9 cellular contexts compared by ENCODE assay signal in the genomic region with DNA sequence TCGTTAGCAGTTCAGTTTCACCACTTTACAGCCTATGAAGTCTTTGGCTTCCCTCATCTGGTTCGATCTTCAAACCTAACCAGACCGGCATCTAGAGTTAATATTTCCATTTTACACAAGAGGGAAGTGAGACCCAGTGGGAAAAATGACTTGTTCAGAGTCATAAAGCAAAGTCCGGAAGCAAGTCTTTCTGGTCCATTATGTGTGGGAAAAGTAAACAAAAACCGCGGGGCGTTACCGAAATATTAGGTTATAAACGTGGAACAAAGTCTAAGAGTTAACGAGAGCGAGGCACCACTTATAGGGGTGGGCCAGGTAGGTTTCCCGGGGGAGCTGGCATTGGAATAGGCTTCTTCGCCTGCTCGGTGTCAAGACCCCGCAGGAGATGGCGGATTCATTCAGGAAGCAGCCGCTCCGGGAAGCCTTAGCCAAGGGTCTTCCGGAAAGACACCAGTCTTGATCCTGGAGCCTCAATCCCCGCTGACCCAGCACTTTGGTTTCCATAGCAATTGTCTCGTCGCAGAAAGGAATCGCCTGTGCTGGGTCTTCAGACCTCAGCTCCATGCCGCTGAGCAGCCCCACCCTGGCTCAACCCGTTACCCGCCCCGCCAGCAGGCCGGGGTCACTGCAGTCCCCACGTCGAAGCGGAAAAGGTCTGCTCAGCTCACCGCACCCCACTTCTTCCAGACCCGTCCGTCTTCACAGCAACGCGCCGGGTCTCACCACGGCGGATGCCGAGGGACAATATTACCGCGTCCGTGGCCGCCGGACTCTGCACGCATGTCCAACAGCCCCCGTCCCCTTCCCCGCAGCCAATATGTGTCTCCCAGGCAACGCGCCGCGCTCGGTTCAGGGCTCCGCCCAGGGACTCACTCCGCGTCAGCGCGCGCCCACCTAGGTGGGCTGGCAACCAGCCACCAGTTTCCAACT. TPM values are rescaled to one million over a fixed set of nuclear protein-coding genes. Genes with fewer than 3 reads are reported as not detected.
DNase-seq lines count a peak whose midpoint lies in the region; ATAC-seq and TF ChIP-seq lines count a peak whose summit lies in the region.
"Had no signal": no experiment of that assay in that cellular context is flagged by ENCODE, and none has a peak within 500 bp of the region (broad histone marks: within the 10 kb centered on the region; RNA-seq: fewer than 3 reads in every experiment).

A gene (plus strand): TSS at position 872 of the 930 bp plus-strand sequence. CDS start 82 bp downstream, outside the sequence.

- peak; percentile 69 for DNase-seq in GM23338 (ENCODE audit: low spot score)
- DNase-seq in SK-N-MC (ENCODE audit: low read depth, low spot score): peak; percentile 18
- DNase-seq in cerebellar cortex (ENCODE audit: low spot score): peak; percentile 14
- peak; percentile 84 for DNase-seq in left kidney (ENCODE audit: low read depth, low spot score)
- DNase-seq in stimulated activated naive B cell treated with anti-CD40 and anti-IgM and Interleukin-4, amounts not matched to agents 10 μg/mL and 1 μg/mL and 100 μg/mL, for 72 hours: no peak

- H3K27me3 Mint-ChIP-seq in GM23338 (ENCODE audit: insufficient read depth, low read depth, poor library complexity): peaks cover 34% of the 10 kb centered on the region
- H3K27me3 Mint-ChIP-seq in stimulated activated naive B cell treated with anti-CD40 and anti-IgM and Interleukin-4, amounts not matched to agents 10 μg/mL and 1 μg/mL and 100 μg/mL, for 72 hours: peaks cover 4 to 8% of the 10 kb centered on the region in 2 donors

- peak within 1 kb of the TSS; percentile 34 to 83 (median 56) for H3K4me2 ChIP-seq in BLaER1 treated with 17β-estradiol and CSF1 and Interleukin-3, amounts not matched to agents 10 nM and 100 nM
- peak within 1 kb of the TSS; percentile 90 for H3K4me2 ChIP-seq in GM23338

- TF ChIP-seq CTCF in GM23338 (conservative IDR thresholded peaks at IDR 0.05; ENCODE audit: low read depth in 2 of 2): no peak

- peak within 1 kb of the TSS in 6 of 11 experiments; percentile 6 to 68 (median 54); a peak in 9 of 22 replicates for H3K9ac ChIP-seq in BLaER1 treated with 17β-estradiol and CSF1 and Interleukin-3, amounts not matched to agents 10 nM and 100 nM
- H3K9ac ChIP-seq in SK-N-MC (ENCODE audit: insufficient read length): peak within 1 kb of the TSS; percentile 46

- H3K9me3 ChIP-seq in BLaER1 treated with 17β-estradiol and CSF1 and Interleukin-3, amounts not matched to agents 10 nM and 100 nM (replicated peaks in 1 of 11): peaks cover 12 to 32% (median 27%) of the 10 kb centered on the region in 11 experiments
- no peaks in the 10 kb centered on the region for H3K9me3 ChIP-seq in SK-N-MC (ENCODE audit: low read depth, low read length)

- H3K27ac ChIP-seq in BLaER1 treated with 17β-estradiol and CSF1 and Interleukin-3, amounts not matched to agents 10 nM and 100 nM: peak within 1 kb of the TSS in 7 of 11 experiments; percentile 15 to 81 (median 59); a peak in 13 of 22 replicates
- no peak within 1 kb of the TSS for H3K27ac ChIP-seq in GM23338 (ENCODE audit: low read depth)
- no peak within 1 kb of the TSS for H3K27ac ChIP-seq in SK-N-MC

- H3K4me1 ChIP-seq in BLaER1 treated with 17β-estradiol and CSF1 and Interleukin-3, amounts not matched to agents 10 nM and 100 nM: peaks cover 0 to 21% (median 8%) of the 10 kb centered on the region in 10 experiments; a peak in 11 of 20 replicates
- peaks cover 6% of the 10 kb centered on the region; the same call in 1 of the 2 replicates for H3K4me1 ChIP-seq in GM23338 (ENCODE audit: insufficient read depth)

- peaks cover 13% of the 10 kb centered on the region for H3K4me1 Mint-ChIP-seq in GM23338
- H3K4me1 Mint-ChIP-seq in stimulated activated naive B cell treated with anti-CD40 and anti-IgM and Interleukin-4, amounts not matched to agents 10 μg/mL and 1 μg/mL and 100 μg/mL, for 72 hours: peaks cover 32 to 34% of the 10 kb centered on the region in 2 donors

- no peaks in the 10 kb centered on the region for H3K36me3 Mint-ChIP-seq in GM23338 (ENCODE audit: low read depth)
- no peaks in the 10 kb centered on the region for H3K36me3 Mint-ChIP-seq in stimulated activated naive B cell treated with anti-CD40 and anti-IgM and Interleukin-4, amounts not matched to agents 10 μg/mL and 1 μg/mL and 100 μg/mL, for 72 hours

- peak within 1 kb of the TSS; percentile 98 for H2AFZ ChIP-seq in GM23338

- H3F3A ChIP-seq in GM23338 (replicated peaks; ENCODE audit: low read depth): no peaks in the 10 kb centered on the region

- no peaks in the 10 kb centered on the region for H3K9me2 ChIP-seq in GM23338 (ENCODE audit: insufficient read depth)

- peak within 1 kb of the TSS; percentile 0 to 60 (median 48); a peak in 19 of 20 replicates for H3K4me3 ChIP-seq in BLaER1 treated with 17β-estradiol and CSF1 and Interleukin-3, amounts not matched to agents 10 nM and 100 nM
- H3K4me3 ChIP-seq in GM23338 (peak within 1 kb of the TSS; percentile 81), SK-N-MC (peak within 1 kb of the TSS; percentile 57)

- no peak within 1 kb of the TSS for H3K27ac Mint-ChIP-seq in GM23338
- peak within 1 kb of the TSS; percentile 96 for H3K27ac Mint-ChIP-seq in stimulated activated naive B cell treated with anti-CD40 and anti-IgM and Interleukin-4, amounts not matched to agents 10 μg/mL and 1 μg/mL and 100 μg/mL, for 72 hours

- no peaks in the 10 kb centered on the region for H3K9me3 Mint-ChIP-seq in GM23338
- no peaks in the 10 kb centered on the region for H3K9me3 Mint-ChIP-seq in stimulated activated naive B cell treated with anti-CD40 and anti-IgM and Interleukin-4, amounts not matched to agents 10 μg/mL and 1 μg/mL and 100 μg/mL, for 72 hours

- H3K36me3 ChIP-seq in BLaER1 treated with 17β-estradiol and CSF1 and Interleukin-3, amounts not matched to agents 10 nM and 100 nM: peaks cover 0 to 6% (median 0%) of the 10 kb centered on the region in 11 experiments; a peak in 2 of 22 replicates
- H3K36me3 ChIP-seq in GM23338 (ENCODE audit: insufficient read depth) (no peaks in the 10 kb centered on the region), SK-N-MC (ENCODE audit: insufficient read depth, low read length) (no peaks in the 10 kb centered on the region)

- H3K79me2 ChIP-seq in GM23338 (replicated peaks; ENCODE audit: insufficient read depth): no peaks in the 10 kb centered on the region

- peak within 1 kb of the TSS; percentile 94 for H3K4me3 Mint-ChIP-seq in GM23338
- peak within 1 kb of the TSS; percentile 95 to 98 for H3K4me3 Mint-ChIP-seq in stimulated activated naive B cell treated with anti-CD40 and anti-IgM and Interleukin-4, amounts not matched to agents 10 μg/mL and 1 μg/mL and 100 μg/mL, for 72 hours

- ATAC-seq in GM23338 (peak; percentile 86), HG03439 (IDR thresholded peaks at IDR 0.05; ENCODE audit: unreplicated experiment) (no peak), HG02623 (IDR thresholded peaks at IDR 0.05; ENCODE audit: unreplicated experiment) (no peak)
- peak; percentile 53 to 62 for ATAC-seq in stimulated activated naive B cell treated with anti-CD40 and anti-IgM and Interleukin-4, amounts not matched to agents 10 μg/mL and 1 μg/mL and 100 μg/mL, for 72 hours (replicated peaks)

- no peaks in the 10 kb centered on the region for H4K20me1 ChIP-seq in BLaER1 treated with 17β-estradiol and CSF1 and Interleukin-3, amounts not matched to agents 10 nM and 100 nM
- H4K20me1 ChIP-seq in GM23338 (replicated peaks; ENCODE audit: insufficient read depth): no peaks in the 10 kb centered on the region

- peaks cover 0 to 24% (median 19%) of the 10 kb centered on the region in 11 experiments; a peak in 18 of 22 replicates for H3K27me3 ChIP-seq in BLaER1 treated with 17β-estradiol and CSF1 and Interleukin-3, amounts not matched to agents 10 nM and 100 nM
- H3K27me3 ChIP-seq in GM23338 (ENCODE audit: insufficient read depth): peaks cover 42% of the 10 kb centered on the region

TF ChIP-seq in GM23338, 12 proteins besides CTCF, POLR2A, EP300 and RAD21 (continues in another document):
- TF ChIP-seq, protein P1, sequence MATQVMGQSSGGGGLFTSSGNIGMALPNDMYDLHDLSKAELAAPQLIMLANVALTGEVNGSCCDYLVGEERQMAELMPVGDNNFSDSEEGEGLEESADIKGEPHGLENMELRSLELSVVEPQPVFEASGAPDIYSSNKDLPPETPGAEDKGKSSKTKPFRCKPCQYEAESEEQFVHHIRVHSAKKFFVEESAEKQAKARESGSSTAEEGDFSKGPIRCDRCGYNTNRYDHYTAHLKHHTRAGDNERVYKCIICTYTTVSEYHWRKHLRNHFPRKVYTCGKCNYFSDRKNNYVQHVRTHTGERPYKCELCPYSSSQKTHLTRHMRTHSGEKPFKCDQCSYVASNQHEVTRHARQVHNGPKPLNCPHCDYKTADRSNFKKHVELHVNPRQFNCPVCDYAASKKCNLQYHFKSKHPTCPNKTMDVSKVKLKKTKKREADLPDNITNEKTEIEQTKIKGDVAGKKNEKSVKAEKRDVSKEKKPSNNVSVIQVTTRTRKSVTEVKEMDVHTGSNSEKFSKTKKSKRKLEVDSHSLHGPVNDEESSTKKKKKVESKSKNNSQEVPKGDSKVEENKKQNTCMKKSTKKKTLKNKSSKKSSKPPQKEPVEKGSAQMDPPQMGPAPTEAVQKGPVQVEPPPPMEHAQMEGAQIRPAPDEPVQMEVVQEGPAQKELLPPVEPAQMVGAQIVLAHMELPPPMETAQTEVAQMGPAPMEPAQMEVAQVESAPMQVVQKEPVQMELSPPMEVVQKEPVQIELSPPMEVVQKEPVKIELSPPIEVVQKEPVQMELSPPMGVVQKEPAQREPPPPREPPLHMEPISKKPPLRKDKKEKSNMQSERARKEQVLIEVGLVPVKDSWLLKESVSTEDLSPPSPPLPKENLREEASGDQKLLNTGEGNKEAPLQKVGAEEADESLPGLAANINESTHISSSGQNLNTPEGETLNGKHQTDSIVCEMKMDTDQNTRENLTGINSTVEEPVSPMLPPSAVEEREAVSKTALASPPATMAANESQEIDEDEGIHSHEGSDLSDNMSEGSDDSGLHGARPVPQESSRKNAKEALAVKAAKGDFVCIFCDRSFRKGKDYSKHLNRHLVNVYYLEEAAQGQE (IDR thresholded peaks at IDR 0.05; ENCODE audit: unreplicated experiment): no peak
- TF ChIP-seq, protein P2, sequence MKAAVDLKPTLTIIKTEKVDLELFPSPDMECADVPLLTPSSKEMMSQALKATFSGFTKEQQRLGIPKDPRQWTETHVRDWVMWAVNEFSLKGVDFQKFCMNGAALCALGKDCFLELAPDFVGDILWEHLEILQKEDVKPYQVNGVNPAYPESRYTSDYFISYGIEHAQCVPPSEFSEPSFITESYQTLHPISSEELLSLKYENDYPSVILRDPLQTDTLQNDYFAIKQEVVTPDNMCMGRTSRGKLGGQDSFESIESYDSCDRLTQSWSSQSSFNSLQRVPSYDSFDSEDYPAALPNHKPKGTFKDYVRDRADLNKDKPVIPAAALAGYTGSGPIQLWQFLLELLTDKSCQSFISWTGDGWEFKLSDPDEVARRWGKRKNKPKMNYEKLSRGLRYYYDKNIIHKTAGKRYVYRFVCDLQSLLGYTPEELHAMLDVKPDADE (IDR thresholded peaks at IDR 0.05): no peak
- TF ChIP-seq STAT1 (IDR thresholded peaks at IDR 0.05; ENCODE audit: unreplicated experiment) (no peak), EZH2 (IDR thresholded peaks at IDR 0.05; ENCODE audit: low read depth, unreplicated experiment) (peak; percentile 36)

RNA-seq across cellular contexts. Expression of the gene that starts here (rescaled TPM):
- not detected in 2 replicates for total RNA-seq in GM23338 (2014; rRNA removed; shearing (Covaris generic))
- not detected in 2 replicates for polyA plus RNA-seq in GM23338 (2016; fragmentation: Nextera tagmentation; extraction: Ambion mirVana)
- total RNA-seq: myocyte had no signal

Comparison
In these comparisons a context has a peak if more than half of its experiments do, and no peak if none do; other contexts are left out.
1. Peak in DNase-seq, ATAC-seq, H3K4me3 ChIP-seq and H3K4me2 ChIP-seq in GM23338; RNA of the gene not detected or under 1 TPM.
2. H3K27ac ChIP-seq: peak in BLaER1 treated with 17β-estradiol and CSF1 and Interleukin-3, amounts not matched to agents 10 nM and 100 nM (7 of 11); none in GM23338 (single experiment) and SK-N-MC (single experiment).
3. ATAC-seq: peak in stimulated activated naive B cell treated with anti-CD40 and anti-IgM and Interleukin-4, amounts not matched to agents 10 μg/mL and 1 μg/mL and 100 μg/mL, for 72 hours (2 of 2); none in HG03439 (single experiment) and HG02623 (single experiment).
4. Peak in every context shown above with its lines, with median percentiles within 50 percentile points of each other: H3K4me3 ChIP-seq.